21 cellular contexts compared by ENCODE assay signal in genomic region chr21:28893687-28894086, GRCh38.
DNase-seq lines count a peak whose midpoint lies in the region; ATAC-seq, FAIRE-seq and TF ChIP-seq lines count a peak whose summit lies in the region.
"Had no signal": no experiment of that assay in that cellular context is flagged by ENCODE, and none has a peak within 500 bp of the region (broad histone marks: within the 10 kb centered on the region; RNA-seq: fewer than 3 reads in every experiment).

No MANE protein-coding gene starts in this region.

- H3K27ac ChIP-seq in Panc1 (ENCODE audit: low read length) (no peak overlapping the region; the same call in 1 of the 2 replicates), H1 (ENCODE audit: low read depth, low read length) (no peak overlapping the region), suprapubic skin (no peak overlapping the region)
- H3K27ac ChIP-seq: 22Rv1, C4-2B, SJCRH30 had no signal

- H3K56ac ChIP-seq in H1 (replicated peaks; ENCODE audit: insufficient read length, low read depth, low read length), result no peak overlapping the region

- TF ChIP-seq EP300 in H1 (IDR thresholded peaks at IDR 0.05; ENCODE audit: borderline replicate concordance in 1 of 2, low read depth in 2 of 2, low read length in 2 of 2), result no peak
- TF ChIP-seq EP300 in suprapubic skin (IDR thresholded peaks at IDR 0.05), result no peak

- H3K27me3 ChIP-seq in Panc1 (ENCODE audit: control insufficient read depth, insufficient read depth, low read length), result no peaks in the 10 kb centered on the region
- no peaks in the 10 kb centered on the region; a peak in 1 of 7 replicates for H3K27me3 ChIP-seq in H1 (replicated peaks in 1 of 4; ENCODE audit: control insufficient read depth in 3 of 4, extremely low read depth in 1 of 4, insufficient read depth in 3 of 4, low read length in 3 of 4)
- no peaks in the 10 kb centered on the region for H3K27me3 ChIP-seq in suprapubic skin
- H3K27me3 ChIP-seq: SJCRH30 had no signal

- H4K8ac ChIP-seq in H1 (ENCODE audit: extremely low read depth, insufficient read depth, low read length), result no peak overlapping the region

- no peak overlapping the region for H3K4me2 ChIP-seq in H1 (ENCODE audit: insufficient read depth in 1 of 2, low read depth in 2 of 2, low read length in 2 of 2)

- no peak for TF ChIP-seq RAD21 in H1 (IDR thresholded peaks at IDR 0.05 in 1 of 2, conservative IDR thresholded peaks at IDR 0.05 in 1 of 2; ENCODE audit: low read depth in 2 of 2, low read length in 2 of 2)

- no peak overlapping the region for H3K18ac ChIP-seq in H1 (ENCODE audit: extremely low read depth, low read length)

- no peak overlapping the region for H2BK120ac ChIP-seq in H1 (replicated peaks; ENCODE audit: low read depth, low read length)

- no peak overlapping the region for H2AK5ac ChIP-seq in H1 (ENCODE audit: low read depth, low read length)

- H4K20me1 ChIP-seq in H1 (replicated peaks in 1 of 2; ENCODE audit: control insufficient read depth in 1 of 2, insufficient read depth in 2 of 2, low read length in 2 of 2), result no peaks in the 10 kb centered on the region

- H3K9ac ChIP-seq in H1 (replicated peaks in 1 of 4; ENCODE audit: extremely low read depth in 1 of 4, low read depth in 3 of 4, low read length in 3 of 4), result no peak overlapping the region

- POLR2A ChIA-PET in Panc1 (lab: Charles Lee), result no interaction called here
- POLR2A ChIA-PET in H1 (lab: Charles Lee; ENCODE audit: partially characterized antibody), result no interaction called here

- no peaks in the 10 kb centered on the region for H3K79me1 ChIP-seq in H1 (ENCODE audit: low read depth, low read length)

- DNase-seq in NCI-H146 (lab: John Stamatoyannopoulos, UW), result peak; percentile 3
- no peak for DNase-seq in NCI-H146 treated with DMSO at 0.1 percent for 48 hours (lab: John Stamatoyannopoulos, UW; ENCODE audit: unreplicated experiment)
- DNase-seq in Panc1 (ENCODE audit: low read depth, low spot score), result no peak
- DNase-seq in H1 (ENCODE audit: low read depth in 1 of 2, low spot score in 2 of 2), result no peak
- DNase-seq in suprapubic skin (ENCODE audit: low spot score in 2 of 2), result no peak
- no peak for DNase-seq in NCI-H2107 treated with DMSO at 0.1 percent for 48 hours (lab: John Stamatoyannopoulos, UW; ENCODE audit: unreplicated experiment)
- DNase-seq: AML-193, DMS79, HFFc6, NCI-H1048, NCI-H1694, NCI-H2081 treated with DMSO at 0.1 percent for 48 hours, NCI-H510A, NCI-H748 treated with DMSO at 0.1 percent for 48 hours, SJCRH30, T-helper 17 cell had no signal

- no peak overlapping the region for H2BK15ac ChIP-seq in H1 (ENCODE audit: low read length)

- TF ChIP-seq CTCF in Panc1 (IDR thresholded peaks at IDR 0.05) (peak; percentile 13; the same call in 1 of the 2 replicates), H1 (IDR thresholded peaks at IDR 0.05; ENCODE audit: control extremely low read depth in 1 of 3, insufficient read depth in 1 of 3, low read depth in 1 of 3, low read length in 3 of 3) (no peak), suprapubic skin (IDR thresholded peaks at IDR 0.05) (no peak)

- no peak for TF ChIP-seq POLR2A in H1 (IDR thresholded peaks at IDR 0.05; ENCODE audit: control extremely low read depth in 1 of 2, low read depth in 2 of 2, low read length in 2 of 2)
- no peak for TF ChIP-seq POLR2A in suprapubic skin (IDR thresholded peaks at IDR 0.05)

- H3K4ac ChIP-seq in H1 (replicated peaks; ENCODE audit: insufficient read length, low read depth, low read length), result no peak overlapping the region

- H3K36me3 ChIP-seq in Panc1 (ENCODE audit: control insufficient read depth, insufficient read depth, low read length) (no peaks in the 10 kb centered on the region; the same call in 1 of the 2 replicates), H1 (ENCODE audit: control insufficient read depth in 2 of 4, insufficient read depth in 4 of 4, low read length in 3 of 4) (no peaks in the 10 kb centered on the region), suprapubic skin (no peaks in the 10 kb centered on the region)
- H3K36me3 ChIP-seq: SJCRH30 had no signal

- H2BK5ac ChIP-seq in H1 (ENCODE audit: low read depth, low read length), result no peak overlapping the region

- no peak overlapping the region for H3K14ac ChIP-seq in H1 (ENCODE audit: insufficient read length)

- H4K5ac ChIP-seq in H1 (ENCODE audit: insufficient read length, low read depth, low read length), result no peak overlapping the region

- 80% methylated on average over 3 of the region's 3 CpGs; no CpG with 5 or more reads in 1 of the 2 experiments for WGBS in H1 (ENCODE audit: extremely low coverage in 1 of 2, insufficient coverage in 1 of 2, insufficient read length in 1 of 2, insufficient replicate concordance in 2 of 2, low coverage in 1 of 2, low lambda C conversion rate in 2 of 2, missing lambda C conversion rate in 1 of 2), 2 experiments
- 73% methylated on average over 3 of the region's 3 CpGs for WGBS in suprapubic skin

- H3K4me1 ChIP-seq in Panc1 (ENCODE audit: control insufficient read depth, insufficient read depth, low read length) (no peaks in the 10 kb centered on the region), H1 (replicated peaks in 1 of 4; ENCODE audit: control insufficient read depth in 3 of 4, insufficient read depth in 4 of 4, low read length in 3 of 4) (no peaks in the 10 kb centered on the region), suprapubic skin (no peaks in the 10 kb centered on the region)
- H3K4me1 ChIP-seq: SJCRH30 had no signal

- H2BK20ac ChIP-seq in H1 (ENCODE audit: low read length), result no peak overlapping the region

- CTCF ChIA-PET in Panc1 (lab: Charles Lee), result no interaction called here
- CTCF ChIA-PET in H1 (lab: Charles Lee; ENCODE audit: partially characterized antibody), result interaction anchor here (0.6 to 1.5 kb wide), 4 partner anchors 9 to 120 kb away, joined by 3 to 7 read pairs (median 4); a partner anchor contains a TSS

- in situ Hi-C loops in Panc1 (cut with HindIII; ENCODE audit: low pct_unique_long_range_greater_than_20kb, low sequenced_read_pairs), result no loop called here

- H2AFZ ChIP-seq in H1 (ENCODE audit: low read length), result no peak overlapping the region

- no peak overlapping the region for H3K4me3 ChIP-seq in Panc1 (ENCODE audit: low read depth in 2 of 2, low read length in 2 of 2)
- no peak overlapping the region for H3K4me3 ChIP-seq in H1 (ENCODE audit: extremely low read depth in 1 of 4, insufficient read depth in 2 of 4, low read depth in 3 of 4, low read length in 4 of 4)
- H3K4me3 ChIP-seq in suprapubic skin, result no peak overlapping the region
- H3K4me3 ChIP-seq: SJCRH30 had no signal

- ATAC-seq in Panc1, result no peak
- no peak for ATAC-seq in GM21423 (IDR thresholded peaks at IDR 0.05; ENCODE audit: unreplicated experiment)
- ATAC-seq in GM19397 (IDR thresholded peaks at IDR 0.05; ENCODE audit: unreplicated experiment), result no peak
- ATAC-seq: T-helper 17 cell had no signal

- H3K9me3 ChIP-seq in Panc1 (ENCODE audit: control insufficient read depth, insufficient read depth, low read depth, low read length) (no peaks in the 10 kb centered on the region), H1 (ENCODE audit: insufficient read depth in 2 of 2, low read depth in 1 of 2, low read length in 1 of 2) (no peaks in the 10 kb centered on the region), suprapubic skin (no peaks in the 10 kb centered on the region)

- H3K23ac ChIP-seq in H1 (ENCODE audit: insufficient read length), result no peak overlapping the region

- no TSS peak for BruUV-seq in Panc1 (replicated peaks; lab: Mats Ljungman, UMichigan)

- intact Hi-C loops in Panc1 (cut with micrococcal nuclease; ENCODE audit: unreplicated experiment), result no loop called here

- H2BK12ac ChIP-seq in H1 (ENCODE audit: low read depth, low read length), result no peak overlapping the region

- H3K23me2 ChIP-seq in H1 (ENCODE audit: low read depth, low read length), result no peaks in the 10 kb centered on the region

- no peak overlapping the region for H4K91ac ChIP-seq in H1 (replicated peaks; ENCODE audit: insufficient read length, low read length)

- no peaks in the 10 kb centered on the region for H3K79me2 ChIP-seq in H1 (ENCODE audit: control insufficient read depth in 1 of 2, insufficient read depth in 2 of 2, low read length in 2 of 2)

- peak; percentile 42 for FAIRE-seq in H1 (lab: Jason Lieb, UNC)
- FAIRE-seq: D721Med had no signal

TF ChIP-seq in H1, 55 proteins besides CTCF, POLR2A, EP300 and RAD21:
- no peak for TF ChIP-seq KDM5A (IDR thresholded peaks at IDR 0.05; ENCODE audit: low read length)
- TF ChIP-seq KDM1A (IDR thresholded peaks at IDR 0.05; ENCODE audit: borderline replicate concordance, low read length), result no peak
- no peak for TF ChIP-seq SRF (IDR thresholded peaks at IDR 0.05; ENCODE audit: low read depth, low read length)
- no peak for TF ChIP-seq CTBP2 (IDR thresholded peaks at IDR 0.05; ENCODE audit: borderline replicate concordance, insufficient read depth, insufficient read length, low read length)
- TF ChIP-seq NRF1 (IDR thresholded peaks at IDR 0.05; ENCODE audit: low read depth, low read length), result no peak
- no peak for TF ChIP-seq BACH1 (IDR thresholded peaks at IDR 0.05; ENCODE audit: low read length)
- no peak for TF ChIP-seq CEBPB (IDR thresholded peaks at IDR 0.05; ENCODE audit: low read depth, low read length)
- no peak for TF ChIP-seq SAP30 (IDR thresholded peaks at IDR 0.05; ENCODE audit: insufficient read depth, insufficient replicate concordance, low read length)
- no peak for TF ChIP-seq ASH2L (IDR thresholded peaks at IDR 0.05; ENCODE audit: low read length)
- no peak for TF ChIP-seq POU5F1 (IDR thresholded peaks at IDR 0.05; ENCODE audit: low read depth, low read length)
